ENCODE assay signal across 1 cellular context in genomic region chr1:40862008-40862863, GRCh38.
TF ChIP-seq lines count a peak whose summit lies in the region.

TSS of gene CITED4 (minus strand) at chr1:40862363. CDS start at chr1:40862127, 236 bp downstream.

TF ChIP-seq in HepG2, 621 proteins besides CTCF, POLR2A, EP300 and RAD21 (continued from another document and continues in another):
- TF ChIP-seq ZBTB44 (CRISPR knock-in tag; IDR thresholded peaks at IDR 0.05) (no peak), USF2 (IDR thresholded peaks at IDR 0.05; ENCODE audit: low read depth, low read length) (no peak), USF2 (CRISPR knock-in tag; IDR thresholded peaks at IDR 0.05; ENCODE audit: borderline replicate concordance) (no peak), FOSL2 (CRISPR knock-in tag; IDR thresholded peaks at IDR 0.05) (no peak), ZC3H13 (CRISPR knock-in tag; IDR thresholded peaks at IDR 0.05) (no peak), NCOA5 (CRISPR knock-in tag; IDR thresholded peaks at IDR 0.05) (no peak), SP1 (IDR thresholded peaks at IDR 0.05) (no peak), SP1 (CRISPR knock-in tag; IDR thresholded peaks at IDR 0.05) (peak; percentile 93), SMAD3 (CRISPR knock-in tag; IDR thresholded peaks at IDR 0.05) (peak; percentile 74), TEAD2 (CRISPR knock-in tag; IDR thresholded peaks at IDR 0.05) (no peak), E2F5 (CRISPR knock-in tag; conservative IDR thresholded peaks at IDR 0.05) (no peak), TOE1 (CRISPR knock-in tag; IDR thresholded peaks at IDR 0.05) (no peak), ZBTB8A (CRISPR knock-in tag; IDR thresholded peaks at IDR 0.05; ENCODE audit: borderline replicate concordance, low read depth) (no peak), MYNN (CRISPR knock-in tag; IDR thresholded peaks at IDR 0.05; ENCODE audit: low read depth) (no peak), ARID5B (CRISPR knock-in tag; IDR thresholded peaks at IDR 0.05) (peak; percentile 44; the same call in 1 of the 2 replicates), ZNF616 (CRISPR knock-in tag; IDR thresholded peaks at IDR 0.05; ENCODE audit: low read depth) (no peak), SYNCRIP (IDR thresholded peaks at IDR 0.05; ENCODE audit: insufficient read depth, low read depth, low read length) (no peak), ZNF18 (CRISPR knock-in tag; IDR thresholded peaks at IDR 0.05; ENCODE audit: insufficient replicate concordance) (peak; percentile 65), ZGPAT (CRISPR knock-in tag; IDR thresholded peaks at IDR 0.05) (no peak), REST (IDR thresholded peaks at IDR 0.05; ENCODE audit: borderline replicate concordance in 1 of 2, low read depth in 1 of 2, low read length in 2 of 2) (no peak), MAFF (IDR thresholded peaks at IDR 0.05; ENCODE audit: low read depth, low read length) (no peak), ZFP36L2 (CRISPR knock-in tag; IDR thresholded peaks at IDR 0.05) (no peak), ZNF800 (CRISPR knock-in tag; IDR thresholded peaks at IDR 0.05) (peak; percentile 69; the same call in 1 of the 2 replicates), ELF4 (CRISPR knock-in tag; IDR thresholded peaks at IDR 0.05; ENCODE audit: borderline replicate concordance) (no peak), ZNF572 (CRISPR knock-in tag; IDR thresholded peaks at IDR 0.05) (no peak), ZNF75D (CRISPR knock-in tag; IDR thresholded peaks at IDR 0.05; ENCODE audit: borderline replicate concordance) (no peak), ZNF468 (CRISPR knock-in tag; IDR thresholded peaks at IDR 0.05) (no peak), MATR3 (CRISPR knock-in tag; IDR thresholded peaks at IDR 0.05) (no peak), DZIP1 (CRISPR knock-in tag; IDR thresholded peaks at IDR 0.05) (peak; percentile 79; the same call in 1 of the 2 replicates), NAIF1 (CRISPR knock-in tag; IDR thresholded peaks at IDR 0.05; ENCODE audit: borderline replicate concordance) (peak; percentile 65; the same call in 1 of the 2 replicates), ZNF615 (CRISPR knock-in tag; IDR thresholded peaks at IDR 0.05; ENCODE audit: borderline replicate concordance) (no peak), SP2 (CRISPR knock-in tag; IDR thresholded peaks at IDR 0.05) (no peak), ZNF3 (CRISPR knock-in tag; IDR thresholded peaks at IDR 0.05) (no peak), PAWR (CRISPR knock-in tag; IDR thresholded peaks at IDR 0.05; ENCODE audit: borderline replicate concordance) (no peak), FOXM1 (CRISPR knock-in tag; IDR thresholded peaks at IDR 0.05) (no peak), BRF2 (CRISPR knock-in tag; IDR thresholded peaks at IDR 0.05) (peak; percentile 62; the same call in 1 of the 2 replicates), TBX3 (IDR thresholded peaks at IDR 0.05; ENCODE audit: borderline replicate concordance) (no peak), ETV6 (CRISPR knock-in tag; conservative IDR thresholded peaks at IDR 0.05) (no peak), KDM2A (CRISPR knock-in tag; IDR thresholded peaks at IDR 0.05; ENCODE audit: borderline replicate concordance, low read depth) (0 out of 2 replicates have a peak, but pooled peaks have one; percentile 34), PAX8 (CRISPR knock-in tag; IDR thresholded peaks at IDR 0.05; ENCODE audit: borderline replicate concordance) (no peak)
